ENCODE assay signal across 8 cellular contexts in genomic region chr14:23727566-23728335, GRCh38.
A peak's percentile ranks its signal among the peaks of the same experiment; 100 is the strongest.
DNase-seq lines count a peak whose midpoint lies in the region; ATAC-seq lines count a peak whose summit lies in the region.

No MANE protein-coding gene starts in this region.

- intact Hi-C loops in left colon (cut with DNase I, micrococcal nuclease) = no loop called here

- peak; percentile 93 for ATAC-seq in left colon
- ATAC-seq in GM21367 (IDR thresholded peaks at IDR 0.05; ENCODE audit: unreplicated experiment) = no peak

- DNase-seq in NCI-H748 (lab: John Stamatoyannopoulos, UW; ENCODE audit: unreplicated experiment) = peak; percentile 28
- no peak for DNase-seq in NCI-H748 treated with DMSO at 0.1 percent for 48 hours (lab: John Stamatoyannopoulos, UW)
- DNase-seq in M059J (ENCODE audit: low read depth) = peak; percentile 70
- DNase-seq in astrocyte of the hippocampus (ENCODE audit: low read depth, low spot score) = peak; percentile 55
- DNase-seq in left colon = no peak
- DNase-seq in activated CD4-positive, alpha-beta T cell treated with anti-CD3 and anti-CD28 coated beads, Interleukin-2, amount 50 U/mL, for 48 hours = no peak
- DNase-seq in stimulated activated naive CD4-positive, alpha-beta T cell treated with Interleukin-2 at 50 U/mL for 16 hours (lab: John Stamatoyannopoulos, UW) = no peak

Comparison
In these comparisons a context has a peak if more than half of its experiments do, and no peak if none do; other contexts are left out.
1. DNase-seq: peak in NCI-H748 (single experiment), M059J (single experiment) and astrocyte of the hippocampus (single experiment); none in NCI-H748 treated with DMSO at 0.1 percent for 48 hours (single experiment), left colon (0 of 2), activated CD4-positive, alpha-beta T cell treated with anti-CD3 and anti-CD28 coated beads, Interleukin-2, amount 50 U/mL, for 48 hours (0 of 2) and stimulated activated naive CD4-positive, alpha-beta T cell treated with Interleukin-2 at 50 U/mL for 16 hours (single experiment).